ENCODE assay signal across 8 cellular contexts in the genomic region with DNA sequence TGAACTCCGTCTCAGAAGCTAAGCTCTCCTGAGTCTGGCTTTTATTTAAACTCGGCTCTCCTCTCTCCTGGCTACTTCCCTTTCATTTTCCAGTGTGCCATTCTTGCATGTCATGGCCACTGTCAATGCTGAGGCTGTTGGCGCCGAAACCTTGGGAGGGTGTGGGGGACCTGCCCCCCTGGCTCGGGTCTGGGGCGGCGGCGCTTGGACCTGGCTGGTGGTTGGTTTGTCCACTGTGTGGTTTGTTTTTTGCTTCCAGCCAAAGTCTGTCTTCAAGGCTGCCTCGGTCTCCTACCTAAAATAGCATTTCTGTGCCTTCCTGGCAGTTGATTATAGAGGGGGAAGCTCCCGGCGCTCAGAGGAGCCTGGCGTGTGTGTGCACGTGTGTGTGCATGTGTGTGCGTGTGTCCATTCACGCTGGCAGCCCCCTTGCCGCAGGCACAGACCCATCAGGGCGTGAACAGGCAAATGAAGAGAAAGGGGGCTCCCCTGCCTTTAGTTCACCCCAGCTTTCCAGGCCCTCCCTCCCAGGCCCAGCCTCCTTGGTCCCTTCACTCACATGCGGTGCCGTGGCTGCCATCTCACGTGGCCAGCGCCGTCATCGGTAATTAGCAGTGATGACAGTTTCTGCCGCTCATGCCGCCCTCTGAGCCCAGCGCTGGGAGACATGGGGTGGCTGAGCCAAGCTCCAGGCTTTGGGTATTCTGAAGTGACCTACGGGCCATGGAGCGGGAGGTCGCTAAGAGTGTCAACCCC.
DNase-seq lines count a peak whose midpoint lies in the region; ATAC-seq and TF ChIP-seq lines count a peak whose summit lies in the region.

No MANE protein-coding gene starts in this region.

- no peak overlapping the region for H3K27ac Mint-ChIP-seq in activated CD4-positive, alpha-beta T cell treated with anti-CD3 and anti-CD28 coated beads for 36 hours

- 42% methylated on average over 27 of the region's 29 CpGs for WGBS in esophagus muscularis mucosa
- 64 to 84% methylated on average over 29 of the region's 29 CpGs for WGBS in sigmoid colon, 2 donors

- CTCF ChIA-PET in activated CD4-positive, alpha-beta T cell treated with anti-CD3 and anti-CD28 coated beads for 36 hours (lab: Charles Lee) = no interaction called here

- H3K9me3 Mint-ChIP-seq in activated CD4-positive, alpha-beta T cell treated with anti-CD3 and anti-CD28 coated beads for 36 hours (ENCODE audit: low read depth) = no peaks in the 10 kb centered on the region

- H3K9me3 ChIP-seq in Peyer's patch = no peaks in the 10 kb centered on the region
- no peaks in the 10 kb centered on the region for H3K9me3 ChIP-seq in esophagus muscularis mucosa
- no peaks in the 10 kb centered on the region for H3K9me3 ChIP-seq in sigmoid colon

- ATAC-seq in activated CD4-positive, alpha-beta T cell treated with anti-CD3 and anti-CD28 coated beads for 36 hours = no peak

- POLR2A ChIA-PET in activated CD4-positive, alpha-beta T cell treated with anti-CD3 and anti-CD28 coated beads for 36 hours (lab: Charles Lee) = interaction anchor here (0.5 kb wide), 1 partner anchor 121 kb away, joined by 5 read pairs; no protein-coding TSS in a partner anchor

- no peaks in the 10 kb centered on the region for H3K27me3 Mint-ChIP-seq in activated CD4-positive, alpha-beta T cell treated with anti-CD3 and anti-CD28 coated beads for 36 hours

- H3K27me3 ChIP-seq in Peyer's patch = no peaks in the 10 kb centered on the region
- no peaks in the 10 kb centered on the region for H3K27me3 ChIP-seq in esophagus muscularis mucosa
- no peaks in the 10 kb centered on the region for H3K27me3 ChIP-seq in sigmoid colon

- TF ChIP-seq POLR2A in Peyer's patch (IDR thresholded peaks at IDR 0.05) = no peak
- no peak for TF ChIP-seq POLR2A in esophagus muscularis mucosa (IDR thresholded peaks at IDR 0.05; ENCODE audit: low read depth)
- peak in 1 of 2 donors; percentile 8 for TF ChIP-seq POLR2A in sigmoid colon (IDR thresholded peaks at IDR 0.05)

- peak overlapping the region; percentile 31 for H3K4me3 Mint-ChIP-seq in activated CD4-positive, alpha-beta T cell treated with anti-CD3 and anti-CD28 coated beads for 36 hours

- H3K4me3 ChIP-seq in Peyer's patch = peak overlapping the region; percentile 33 to 60 (median 41)
- H3K4me3 ChIP-seq in esophagus muscularis mucosa = peak overlapping the region; percentile 48 to 59 (median 56)
- peak overlapping the region; percentile 30 to 51 (median 47) for H3K4me3 ChIP-seq in sigmoid colon

- intact Hi-C loops in activated CD4-positive, alpha-beta T cell treated with anti-CD3 and anti-CD28 coated beads for 36 hours (cut with DNase I, micrococcal nuclease) = no loop called here
- intact Hi-C loops in esophagus muscularis mucosa (cut with DNase I) (no loop called here), sigmoid colon (cut with DNase I) (loop anchor here (5.0 kb wide), 1 partner anchor 38 kb away; no protein-coding TSS in a partner anchor)

- no peak for TF ChIP-seq CTCF in Peyer's patch (IDR thresholded peaks at IDR 0.05)
- TF ChIP-seq CTCF in esophagus muscularis mucosa (IDR thresholded peaks at IDR 0.05) = no peak
- no peak for TF ChIP-seq CTCF in sigmoid colon (IDR thresholded peaks at IDR 0.05)

- DNase-seq in activated CD4-positive, alpha-beta T cell treated with anti-CD3 and anti-CD28 coated beads for 36 hours = no peak
- DNase-seq in activated CD4-positive, alpha-beta T cell treated with anti-CD3 and anti-CD28 coated beads for 4 hours = no peak
- peak; percentile 51 to 82 (median 68) for DNase-seq in Peyer's patch
- no peak for DNase-seq in esophagus muscularis mucosa (ENCODE audit: extremely low spot score)
- DNase-seq in sigmoid colon = peak; percentile 82
- DNase-seq in 8988T = no peak
- no peak for DNase-seq in COR-L47 (lab: John Stamatoyannopoulos, UW)
- no peak for DNase-seq in NCI-H2081 (lab: John Stamatoyannopoulos, UW)

- H3K4me1 Mint-ChIP-seq in activated CD4-positive, alpha-beta T cell treated with anti-CD3 and anti-CD28 coated beads for 36 hours = peaks cover 43% of the 10 kb centered on the region

- H3K36me3 ChIP-seq in Peyer's patch (no peaks in the 10 kb centered on the region), esophagus muscularis mucosa (no peaks in the 10 kb centered on the region), sigmoid colon (no peaks in the 10 kb centered on the region)

- peak overlapping the region; percentile 80 to 97 (median 88) for H3K27ac ChIP-seq in Peyer's patch
- peak overlapping the region; percentile 90 to 96 (median 92) for H3K27ac ChIP-seq in esophagus muscularis mucosa (replicated peaks in 1 of 4)
- peak overlapping the region; percentile 91 to 92 (median 92) for H3K27ac ChIP-seq in sigmoid colon

- H3K4me1 ChIP-seq in Peyer's patch (peaks cover 4 to 76% (median 45%) of the 10 kb centered on the region in 4 donors), esophagus muscularis mucosa (peaks cover 43 to 83% (median 82%) of the 10 kb centered on the region in 4 donors), sigmoid colon (peaks cover 0 to 86% (median 81%) of the 10 kb centered on the region in 4 donors)

- no peaks in the 10 kb centered on the region for H3K36me3 Mint-ChIP-seq in activated CD4-positive, alpha-beta T cell treated with anti-CD3 and anti-CD28 coated beads for 36 hours (ENCODE audit: low read depth)

- TF ChIP-seq EP300 in esophagus muscularis mucosa (IDR thresholded peaks at IDR 0.05) = no peak
- peak in 1 of 4 donors; percentile 21 for TF ChIP-seq EP300 in sigmoid colon (IDR thresholded peaks at IDR 0.05)

Comparison
In these comparisons a context has a peak if more than half of its experiments do, and no peak if none do; other contexts are left out.
1. DNase-seq: peak in Peyer's patch (3 of 3) and sigmoid colon (single experiment); none in activated CD4-positive, alpha-beta T cell treated with anti-CD3 and anti-CD28 coated beads for 36 hours (single experiment), activated CD4-positive, alpha-beta T cell treated with anti-CD3 and anti-CD28 coated beads for 4 hours (0 of 2), esophagus muscularis mucosa (single experiment), 8988T (single experiment), COR-L47 (single experiment) and NCI-H2081 (0 of 2).
2. Peak in every context shown above with its lines, with median percentiles within 50 percentile points of each other: H3K27ac ChIP-seq and H3K4me3 ChIP-seq.